In genomic region chrX:32281853-32282252, GRCh38 we compare ENCODE assay signal across 16 cellular contexts.
DNase-seq lines count a peak whose midpoint lies in the region; ATAC-seq, FAIRE-seq and TF ChIP-seq lines count a peak whose summit lies in the region.
"Had no signal": no experiment of that assay in that cellular context is flagged by ENCODE, and none has a peak within 500 bp of the region (broad histone marks: within the 10 kb centered on the region; RNA-seq: fewer than 3 reads in every experiment).

No MANE protein-coding gene starts in this region.

- POLR2A ChIA-PET in A549 (lab: Yijun Ruan, JAX) = no interaction called here

- no peaks in the 10 kb centered on the region for H3K79me2 ChIP-seq in neural cell (replicated peaks; ENCODE audit: insufficient read depth, low read length)

- H3K27ac ChIP-seq in A549 = no peak overlapping the region
- H3K27ac ChIP-seq in VCaP = no peak overlapping the region
- H3K27ac ChIP-seq in neural cell (ENCODE audit: low read length) = no peak overlapping the region
- no peak overlapping the region for H3K27ac ChIP-seq in sigmoid colon
- H3K27ac ChIP-seq: C4-2B had no signal

- TF ChIP-seq CTCF in A549 (IDR thresholded peaks at IDR 0.05) = no peak
- TF ChIP-seq CTCF in VCaP (conservative IDR thresholded peaks at IDR 0.05) = peak; percentile 46
- peak; percentile 58 for TF ChIP-seq CTCF in neural cell (IDR thresholded peaks at IDR 0.05; ENCODE audit: poor library complexity, severe bottlenecking)
- TF ChIP-seq CTCF in HFFc6 (IDR thresholded peaks at IDR 0.05) = no peak
- TF ChIP-seq CTCF in sigmoid colon (IDR thresholded peaks at IDR 0.05) = no peak

- H3K27ac Mint-ChIP-seq in HFFc6 = no peak overlapping the region
- H3K27ac Mint-ChIP-seq: CD4-positive, alpha-beta memory T cell had no signal

- H3K9me3 Mint-ChIP-seq in HFFc6 = peaks cover 14% of the 10 kb centered on the region

- no peaks in the 10 kb centered on the region for H3K36me3 Mint-ChIP-seq in HFFc6 (ENCODE audit: low read depth)
- H3K36me3 Mint-ChIP-seq: CD4-positive, alpha-beta memory T cell had no signal

- H3K4me3 ChIP-seq in A549 (no peak overlapping the region), neural cell (ENCODE audit: low read length) (no peak overlapping the region), sigmoid colon (no peak overlapping the region)

- WGBS in A549 (ENCODE audit: missing lambda C conversion rate) = 0% methylated on average over 1 of the region's 1 CpG
- WGBS in sigmoid colon, 2 donors = 48 to 61% methylated on average over 1 of the region's 1 CpG

- no peak overlapping the region for H2AFZ ChIP-seq in neural cell (ENCODE audit: low read depth, low read length)

- intact Hi-C loops in sigmoid colon (cut with DNase I) = no loop called here

- H3K4me3 Mint-ChIP-seq in HFFc6 = no peak overlapping the region
- H3K4me3 Mint-ChIP-seq: CD4-positive, alpha-beta memory T cell had no signal

- H3K4me2 ChIP-seq in A549 = no peak overlapping the region
- no peak overlapping the region for H3K4me2 ChIP-seq in neural cell (ENCODE audit: low read length)

- TF ChIP-seq EP300 in A549 (IDR thresholded peaks at IDR 0.05) (no peak), neural cell (conservative IDR thresholded peaks at IDR 0.05; ENCODE audit: poor library complexity, severe bottlenecking) (no peak), sigmoid colon (IDR thresholded peaks at IDR 0.05) (no peak)

- no peaks in the 10 kb centered on the region for H4K20me1 ChIP-seq in neural cell (ENCODE audit: insufficient read depth)

- TF ChIP-seq RAD21 in A549 (conservative IDR thresholded peaks at IDR 0.05 in 1 of 2, IDR thresholded peaks at IDR 0.05 in 1 of 2) = no peak
- TF ChIP-seq RAD21 in neural cell (conservative IDR thresholded peaks at IDR 0.05) = peak; percentile 71

- H3K4me1 ChIP-seq in A549 = no peaks in the 10 kb centered on the region
- no peaks in the 10 kb centered on the region for H3K4me1 ChIP-seq in sigmoid colon
- H3K4me1 ChIP-seq: BE2C had no signal

- FAIRE-seq in A549 (lab: Jason Lieb, UNC) (peak; percentile 92), G401.6 (lab: Jason Lieb, UNC) (peak; percentile 71)
- FAIRE-seq: A204.1, H54 had no signal

- H3K4me1 Mint-ChIP-seq in HFFc6 (ENCODE audit: low read depth) = no peaks in the 10 kb centered on the region
- H3K4me1 Mint-ChIP-seq: CD4-positive, alpha-beta memory T cell had no signal

- ATAC-seq in A549 (no peak), HG03460 (IDR thresholded peaks at IDR 0.05; ENCODE audit: unreplicated experiment) (no peak)
- ATAC-seq: HCT116 had no signal

- no peaks in the 10 kb centered on the region for H3F3A ChIP-seq in neural cell (ENCODE audit: insufficient read depth, low read length, poor library complexity, severe bottlenecking)

- CTCF ChIA-PET in A549 (lab: Yijun Ruan, JAX) = no interaction called here

- H3K27me3 ChIP-seq in neural cell (ENCODE audit: insufficient read depth, low read depth, low read length) (no peaks in the 10 kb centered on the region), sigmoid colon (no peaks in the 10 kb centered on the region)
- H3K27me3 ChIP-seq: BE2C had no signal

- no peak overlapping the region for H3K9ac ChIP-seq in neural cell (ENCODE audit: low read length)

- H3K36me3 ChIP-seq in neural cell (ENCODE audit: insufficient read depth, low read length) = no peaks in the 10 kb centered on the region
- peaks cover 0 to 7% (median 0%) of the 10 kb centered on the region in 4 donors for H3K36me3 ChIP-seq in sigmoid colon
- H3K36me3 ChIP-seq: BE2C had no signal

- TF ChIP-seq POLR2A in A549 (IDR thresholded peaks at IDR 0.05; ENCODE audit: low read length) (no peak), sigmoid colon (IDR thresholded peaks at IDR 0.05) (no peak)

- H3K9me2 ChIP-seq in neural cell (ENCODE audit: insufficient read depth, low read length) = no peaks in the 10 kb centered on the region

- DNase-seq in A549 (ENCODE audit: low read depth in 1 of 2, low spot score in 1 of 2) = no peak
- DNase-seq in activated CD8-positive, alpha-beta memory T cell treated with anti-CD3 and anti-CD28 coated beads, Interleukin-2, amount 50 U/mL, for 48 hours = no peak
- DNase-seq in HFFc6 = no peak
- DNase-seq in sigmoid colon = no peak
- DNase-seq: BE2C; CD4-positive, alpha-beta memory T cell; DND-41; GF-D8 had no signal

- H3K9me3 ChIP-seq in A549 (no peaks in the 10 kb centered on the region), neural cell (ENCODE audit: low read length) (no peaks in the 10 kb centered on the region), sigmoid colon (no peaks in the 10 kb centered on the region)
- H3K9me3 ChIP-seq: BE2C had no signal

- H3K27me3 Mint-ChIP-seq in HFFc6 (ENCODE audit: insufficient read depth) = no peaks in the 10 kb centered on the region
- H3K27me3 Mint-ChIP-seq: CD4-positive, alpha-beta memory T cell had no signal

TF ChIP-seq in A549, 52 proteins besides CTCF, POLR2A, EP300 and RAD21:
- TF ChIP-seq CBX8 (IDR thresholded peaks at IDR 0.05) = no peak

TF ChIP-seq in neural cell, 6 proteins besides CTCF, POLR2A, EP300 and RAD21:
- no peak for TF ChIP-seq EZH2 (IDR thresholded peaks at IDR 0.05; ENCODE audit: borderline replicate concordance, insufficient read depth, low read length, poor library complexity, severe bottlenecking)
- TF ChIP-seq SMC3 (conservative IDR thresholded peaks at IDR 0.05; ENCODE audit: poor library complexity) = peak; percentile 62

Comparison
In these comparisons a context has a peak if more than half of its experiments do, and no peak if none do; other contexts are left out.
1. CTCF ChIP-seq: peak in VCaP (single experiment) and neural cell (single experiment); none in A549 (single experiment), HFFc6 (single experiment) and sigmoid colon (0 of 4).